In genomic region chr3:46496745-46497555, GRCh38 we compare ENCODE assay signal across 9 cellular contexts. TPM values are rescaled to one million over a fixed set of nuclear protein-coding genes. Genes with fewer than 3 reads are reported as not detected.
DNase-seq lines count a peak whose midpoint lies in the region; ATAC-seq and TF ChIP-seq lines count a peak whose summit lies in the region.
"Had no signal": no experiment of that assay in that cellular context is flagged by ENCODE, and none has a peak within 500 bp of the region (broad histone marks: within the 10 kb centered on the region; RNA-seq: fewer than 3 reads in every experiment).

No MANE protein-coding gene starts in this region.

- BruUV-seq in OCI-LY7 (replicated peaks; lab: Mats Ljungman, UMichigan), result no TSS peak

- H3K9me2 ChIP-seq in OCI-LY7 (ENCODE audit: insufficient read depth, low read length), result no peaks in the 10 kb centered on the region

- H4K20me1 ChIP-seq in OCI-LY7 (ENCODE audit: insufficient read depth, low read length) (no peaks in the 10 kb centered on the region), osteoblast (ENCODE audit: insufficient read depth, low read length) (no peaks in the 10 kb centered on the region)

- H2AFZ ChIP-seq in OCI-LY7 (ENCODE audit: low read length) (peak overlapping the region; percentile 5; the same call in 1 of the 2 replicates), osteoblast (ENCODE audit: low read length) (no peak overlapping the region)

- H3K4me1 Mint-ChIP-seq in activated naive CD8-positive, alpha-beta T cell treated with anti-CD3 and anti-CD28 coated beads, Interleukin-2, amount 50 U/mL, for 24 hours, result peaks cover 10% of the 10 kb centered on the region

- H3K27ac Mint-ChIP-seq in activated naive CD8-positive, alpha-beta T cell treated with anti-CD3 and anti-CD28 coated beads, Interleukin-2, amount 50 U/mL, for 24 hours, result no peak overlapping the region

- no peak overlapping the region for H3K4me3 Mint-ChIP-seq in activated naive CD8-positive, alpha-beta T cell treated with anti-CD3 and anti-CD28 coated beads, Interleukin-2, amount 50 U/mL, for 24 hours

- POLR2A ChIA-PET in OCI-LY7 (lab: Charles Lee), result interaction anchor here (1.0 to 7.8 kb wide), 6 partner anchors 19 to 55 kb away, joined by 3 to 70 read pairs (median 11); no protein-coding TSS in a partner anchor

- ATAC-seq in activated naive CD8-positive, alpha-beta T cell treated with anti-CD3 and anti-CD28 coated beads, Interleukin-2, amount 50 U/mL, for 24 hours, result peak; percentile 40

- H3K4me1 ChIP-seq in OCI-LY7 (ENCODE audit: insufficient read depth, low read length, poor library complexity, severe bottlenecking) (peaks cover 77% of the 10 kb centered on the region), osteoblast (ENCODE audit: insufficient read depth, low read length) (peaks cover 41% of the 10 kb centered on the region)

- H3K27me3 Mint-ChIP-seq in activated naive CD8-positive, alpha-beta T cell treated with anti-CD3 and anti-CD28 coated beads, Interleukin-2, amount 50 U/mL, for 24 hours, result no peaks in the 10 kb centered on the region

- H3K4me2 ChIP-seq in OCI-LY7 (ENCODE audit: low read length) (peak overlapping the region; percentile 38), osteoblast (ENCODE audit: insufficient read depth, low read length) (no peak overlapping the region)

- H3K9me3 ChIP-seq in OCI-LY7 (ENCODE audit: low read length), result no peaks in the 10 kb centered on the region; the same call in 1 of the 2 replicates
- H3K9me3 ChIP-seq in osteoblast (ENCODE audit: low read depth, low read length), result no peaks in the 10 kb centered on the region

- H3K9me3 Mint-ChIP-seq in activated naive CD8-positive, alpha-beta T cell treated with anti-CD3 and anti-CD28 coated beads, Interleukin-2, amount 50 U/mL, for 24 hours, result no peaks in the 10 kb centered on the region

- CTCF ChIA-PET in OCI-LY7 (lab: Charles Lee; ENCODE audit: unreplicated experiment), result interaction anchor here (0.7 to 1.2 kb wide), 5 partner anchors 28 to 133 kb away, joined by 3 to 4 read pairs (median 3); no protein-coding TSS in a partner anchor

- intact Hi-C loops in OCI-LY7 (cut with micrococcal nuclease; ENCODE audit: unreplicated experiment), result no loop called here

- TF ChIP-seq CTCF in GM12874 (IDR thresholded peaks at IDR 0.05; ENCODE audit: insufficient read depth, low read depth, low read length), result peak; percentile 47
- TF ChIP-seq CTCF in OCI-LY7 (conservative IDR thresholded peaks at IDR 0.05; ENCODE audit: low read length), result peak; percentile 85
- peak; percentile 37 for TF ChIP-seq CTCF in osteoblast (IDR thresholded peaks at IDR 0.05; ENCODE audit: extremely low read depth, low read depth, low read length)

- H3K4me3 ChIP-seq in OCI-LY7 (ENCODE audit: low read depth, low read length, poor library complexity, severe bottlenecking) (no peak overlapping the region), osteoblast (ENCODE audit: insufficient read depth, low read length) (no peak overlapping the region)
- H3K4me3 ChIP-seq: skin epidermis had no signal

- no peaks in the 10 kb centered on the region for H3K36me3 Mint-ChIP-seq in activated naive CD8-positive, alpha-beta T cell treated with anti-CD3 and anti-CD28 coated beads, Interleukin-2, amount 50 U/mL, for 24 hours (ENCODE audit: low read depth)

- DNase-seq in OCI-LY7 (ENCODE audit: low spot score) (peak; percentile 72), osteoblast (ENCODE audit: insufficient read length, low spot score, missing footprints) (peak; percentile 76), NCI-H510A (lab: John Stamatoyannopoulos, UW) (no peak), anterior cingulate cortex (lab: John Stamatoyannopoulos, UW) (no peak), NCI-H2029 treated with DMSO at 0.1 percent for 48 hours (lab: John Stamatoyannopoulos, UW) (no peak), SK-N-DZ (ENCODE audit: low spot score) (no peak)
- DNase-seq in activated naive CD8-positive, alpha-beta T cell treated with anti-CD3 and anti-CD28 coated beads, Interleukin-2, amount 50 U/mL, for 24 hours, result peak; percentile 40

- H3K27me3 ChIP-seq in osteoblast (ENCODE audit: insufficient read depth, low read length), result no peaks in the 10 kb centered on the region

- no peaks in the 10 kb centered on the region for H3K79me2 ChIP-seq in OCI-LY7 (ENCODE audit: insufficient read depth, low read depth, low read length)
- H3K79me2 ChIP-seq in osteoblast (ENCODE audit: insufficient read depth, low read length), result no peaks in the 10 kb centered on the region

- H3K36me3 ChIP-seq in OCI-LY7 (ENCODE audit: insufficient read depth, low read length) (no peaks in the 10 kb centered on the region), osteoblast (ENCODE audit: insufficient read depth, low read length) (no peaks in the 10 kb centered on the region)

- H3K27ac ChIP-seq in OCI-LY7 (ENCODE audit: low read depth, low read length, poor library complexity, severe bottlenecking) (no peak overlapping the region), osteoblast (ENCODE audit: low read depth, low read length) (peak overlapping the region; percentile 81)
- H3K27ac ChIP-seq: skin epidermis had no signal

RNA-seq across cellular contexts. Expression of gene RTP3, which starts 0.8 kb away (rescaled TPM):
- 1.3 and 1.4 TPM in 2 replicates for total RNA-seq in OCI-LY7 (2014; rRNA removed; shearing (Covaris generic))
- total RNA-seq in OCI-LY7 (2022) (0.37 and 0.74 TPM in 2 replicates), osteoblast (not detected in 2 replicates)
- polyA plus RNA-seq in SK-N-DZ (2014; cell fraction: cytosol; rRNA removed), result not detected in 2 replicates
- not detected in 2 replicates for polyA plus RNA-seq in SK-N-DZ (2014; cell fraction: nucleus; rRNA removed)

RNA-seq across cellular contexts. Expression of gene LTF, which starts 32.2 kb away (rescaled TPM):
- total RNA-seq in OCI-LY7 (2014; rRNA removed; shearing (Covaris generic)), result 3.7 TPM in 1 of 2 replicates, not detected in the other
- total RNA-seq in OCI-LY7 (2022) (not detected in 2 replicates), osteoblast (0.59 and 0.72 TPM in 2 replicates)
- not detected in 2 replicates for polyA plus RNA-seq in SK-N-DZ (2014; cell fraction: cytosol; rRNA removed)
- polyA plus RNA-seq in SK-N-DZ (2014; cell fraction: nucleus; rRNA removed), result not detected in 2 replicates

Comparison
In these comparisons a context has a peak if more than half of its experiments do, and no peak if none do; other contexts are left out.
1. DNase-seq: peak in OCI-LY7 (single experiment), activated naive CD8-positive, alpha-beta T cell treated with anti-CD3 and anti-CD28 coated beads, Interleukin-2, amount 50 U/mL, for 24 hours (single experiment) and osteoblast (single experiment); none in NCI-H510A (single experiment), anterior cingulate cortex (0 of 58), NCI-H2029 treated with DMSO at 0.1 percent for 48 hours (single experiment) and SK-N-DZ (single experiment).
2. Peak in every context shown above with its lines, with median percentiles within 50 percentile points of each other: CTCF ChIP-seq.